ENCODE assay signal across 9 cellular contexts in genomic region chr17:2043785-2044184, GRCh38. TPM values are rescaled to one million over a fixed set of nuclear protein-coding genes. Genes with fewer than 3 reads are reported as not detected.
DNase-seq lines count a peak whose midpoint lies in the region; ATAC-seq, FAIRE-seq and TF ChIP-seq lines count a peak whose summit lies in the region.
"Had no signal": no experiment of that assay in that cellular context is flagged by ENCODE, and none has a peak within 500 bp of the region (broad histone marks: within the 10 kb centered on the region; RNA-seq: fewer than 3 reads in every experiment).

No MANE protein-coding gene starts in this region.

- no peak overlapping the region for H4K8ac ChIP-seq in trophoblast cell (ENCODE audit: low read depth, low read length)

- no peak overlapping the region for H2BK12ac ChIP-seq in trophoblast cell (ENCODE audit: low read length)

- H3K4me3 ChIP-seq in trophoblast cell (ENCODE audit: low read depth, low read length) = no peak overlapping the region

- no peak overlapping the region for H3K9ac ChIP-seq in trophoblast cell (ENCODE audit: low read length)

- no peak for TF ChIP-seq CTCF in endothelial cell (IDR thresholded peaks at IDR 0.05; ENCODE audit: unreplicated experiment)

- peak overlapping the region; percentile 42 for H3K4me2 ChIP-seq in trophoblast cell (ENCODE audit: low read length)

- no peak overlapping the region for H3K14ac ChIP-seq in trophoblast cell (ENCODE audit: low read length)

- H4K91ac ChIP-seq in trophoblast cell (ENCODE audit: low read depth, low read length) = no peak overlapping the region

- H3K9me3 ChIP-seq in trophoblast cell (ENCODE audit: insufficient read depth, low read depth, low read length) = no peaks in the 10 kb centered on the region
- H3K9me3 ChIP-seq: spleen had no signal

- H3K36me3 ChIP-seq in trophoblast cell (ENCODE audit: control insufficient read depth in 1 of 2, insufficient read depth in 2 of 2, low read length in 2 of 2) = peaks cover 3 to 10% of the 10 kb centered on the region in 2 experiments

- H3K27me3 ChIP-seq in trophoblast cell (ENCODE audit: insufficient read depth, low read length) = no peaks in the 10 kb centered on the region

- H3K9me3 Mint-ChIP-seq in endothelial cell (ENCODE audit: unreplicated experiment) = no peaks in the 10 kb centered on the region

- no peak overlapping the region for H3K27ac ChIP-seq in trophoblast cell (ENCODE audit: low read depth, low read length)

- H3K18ac ChIP-seq in trophoblast cell (ENCODE audit: low read length) = no peak overlapping the region

- H2BK120ac ChIP-seq in trophoblast cell (ENCODE audit: insufficient read depth, low read length, poor library complexity) = no peak overlapping the region

- H3K79me2 ChIP-seq in trophoblast cell (ENCODE audit: control insufficient read depth, insufficient read depth, low read length, poor library complexity) = peaks cover 5% of the 10 kb centered on the region

- H4K12ac ChIP-seq in trophoblast cell (ENCODE audit: low read depth, low read length) = no peak overlapping the region

- H3K4me3 Mint-ChIP-seq in endothelial cell (ENCODE audit: unreplicated experiment) = peak overlapping the region; percentile 67

- peak; percentile 84 for FAIRE-seq in G401.6 (lab: Jason Lieb, UNC)

- H3K36me3 Mint-ChIP-seq in endothelial cell (ENCODE audit: low read depth, unreplicated experiment) = peaks cover 17% of the 10 kb centered on the region

- no peak overlapping the region for H3K27ac Mint-ChIP-seq in endothelial cell (ENCODE audit: unreplicated experiment)

- no peak overlapping the region for H3K23ac ChIP-seq in trophoblast cell (ENCODE audit: low read length)

- H2AFZ ChIP-seq in trophoblast cell (ENCODE audit: insufficient read depth, low read length, poor library complexity) = no peak overlapping the region

- no peak overlapping the region for H2BK5ac ChIP-seq in trophoblast cell (ENCODE audit: low read depth, low read length, poor library complexity)

- ATAC-seq in HG02798 (IDR thresholded peaks at IDR 0.05; ENCODE audit: poor library complexity, unreplicated experiment) = no peak

- H2AK5ac ChIP-seq in trophoblast cell (ENCODE audit: low read length) = no peak overlapping the region

- no CpG with 5 or more reads among the region's 6 CpGs for WGBS in trophoblast cell (ENCODE audit: extremely low coverage, insufficient coverage, insufficient read length)

- peaks cover 22% of the 10 kb centered on the region for H3K4me1 Mint-ChIP-seq in endothelial cell (ENCODE audit: unreplicated experiment)

- in situ Hi-C loops in SK-MEL-5 (cut with HindIII; ENCODE audit: low pct_unique_long_range_greater_than_20kb, low sequenced_read_pairs) = no loop called here

- no peak overlapping the region for H3K4ac ChIP-seq in trophoblast cell (ENCODE audit: low read depth, low read length)

- H3K27me3 Mint-ChIP-seq in endothelial cell (ENCODE audit: unreplicated experiment) = peaks cover 13% of the 10 kb centered on the region

- H3K79me1 ChIP-seq in trophoblast cell (ENCODE audit: low read length) = peaks cover 11% of the 10 kb centered on the region

- DNase-seq in SK-MEL-5 (ENCODE audit: low read depth, low spot score) (peak; percentile 24), endothelial cell (ENCODE audit: low spot score) (no peak), trophoblast cell (peak; percentile 74), NCI-H1105 (lab: John Stamatoyannopoulos, UW) (no peak), activated gamma-delta T cell treated with Interleukin-2 at 50 U/mL for 16 hours (no peak)
- DNase-seq: NCI-H526 had no signal

- H3K4me1 ChIP-seq in trophoblast cell (ENCODE audit: control insufficient read depth in 1 of 2, insufficient read depth in 2 of 2, low read length in 2 of 2) = peaks cover 14 to 19% of the 10 kb centered on the region in 2 experiments

RNA-seq across cellular contexts. Expression of gene OVCA2, which starts 2.0 kb away (rescaled TPM):
- 74.9 and 82.0 TPM in 2 replicates for total RNA-seq in SK-MEL-5 (2014; rRNA removed; shearing (Covaris generic))
- 78.7 and 95.2 TPM in 2 replicates for polyA plus RNA-seq in SK-MEL-5 (2015; cell fraction: cytosol; rRNA removed)
- 33.7 and 35.8 TPM in 2 replicates for polyA plus RNA-seq in SK-MEL-5 (2015; cell fraction: nucleus; rRNA removed)
- 32.7 TPM for total RNA-seq in endothelial cell (ENCODE audit: unreplicated experiment)
- 40.2 and 44.9 TPM in 2 replicates for polyA plus RNA-seq in trophoblast cell (2013)

RNA-seq across cellular contexts. Expression of gene HIC1, which starts 11.1 kb away (rescaled TPM):
- 0.48 and 0.69 TPM in 2 replicates for total RNA-seq in SK-MEL-5 (2014; rRNA removed; shearing (Covaris generic))
- polyA plus RNA-seq in SK-MEL-5 (2015; cell fraction: cytosol; rRNA removed) = 0.41 and 0.69 TPM in 2 replicates
- 0.15 and 1.0 TPM in 2 replicates for polyA plus RNA-seq in SK-MEL-5 (2015; cell fraction: nucleus; rRNA removed)
- total RNA-seq in endothelial cell (ENCODE audit: unreplicated experiment) = 0.72 TPM
- 1.4 and 1.7 TPM in 2 replicates for polyA plus RNA-seq in trophoblast cell (2013)

RNA-seq across cellular contexts. Expression of gene DPH1, which starts 13.8 kb away (rescaled TPM):
- 60.2 and 70.1 TPM in 2 replicates for total RNA-seq in SK-MEL-5 (2014; rRNA removed; shearing (Covaris generic))
- polyA plus RNA-seq in SK-MEL-5 (2015; cell fraction: cytosol; rRNA removed) = 50.9 and 54.6 TPM in 2 replicates
- 220 and 273 TPM in 2 replicates for polyA plus RNA-seq in SK-MEL-5 (2015; cell fraction: nucleus; rRNA removed)
- total RNA-seq in endothelial cell (ENCODE audit: unreplicated experiment) = 27.1 TPM
- polyA plus RNA-seq in trophoblast cell (2013) = 15.0 and 15.8 TPM in 2 replicates

RNA-seq across cellular contexts. Expression of gene RTN4RL1, which starts 18.7 kb away (rescaled TPM):
- 1.4 and 1.7 TPM in 2 replicates for total RNA-seq in SK-MEL-5 (2014; rRNA removed; shearing (Covaris generic))
- polyA plus RNA-seq in SK-MEL-5 (2015; cell fraction: cytosol; rRNA removed) = 1.9 and 3.3 TPM in 2 replicates
- 0.09 and 0.91 TPM in 2 replicates for polyA plus RNA-seq in SK-MEL-5 (2015; cell fraction: nucleus; rRNA removed)
- not detected for total RNA-seq in endothelial cell (ENCODE audit: unreplicated experiment)
- 0.55 and 0.57 TPM in 2 replicates for polyA plus RNA-seq in trophoblast cell (2013)

Comparison
In these comparisons a context has a peak if more than half of its experiments do, and no peak if none do; other contexts are left out.
1. DNase-seq: peak in SK-MEL-5 (single experiment) and trophoblast cell (2 of 2); none in endothelial cell (single experiment), NCI-H1105 (single experiment) and activated gamma-delta T cell treated with Interleukin-2 at 50 U/mL for 16 hours (single experiment).